ENCODE assay signal across 23 cellular contexts in genomic region chr9:21695443-21695842, GRCh38.
"Had no signal": no experiment of that assay in that cellular context is flagged by ENCODE, and none has a peak within 500 bp of the region (broad histone marks: within the 10 kb centered on the region; RNA-seq: fewer than 3 reads in every experiment).

No MANE protein-coding gene starts in this region.

- H3K9me3 ChIP-seq: colonic mucosa, gastrocnemius medialis had no signal

- H3K4me1 ChIP-seq: colonic mucosa, esophagus muscularis mucosa, gastrocnemius medialis, gastroesophageal sphincter, heart left ventricle, heart right ventricle had no signal

- H3K36me3 ChIP-seq: colonic mucosa, esophagus muscularis mucosa, esophagus squamous epithelium, gastrocnemius medialis, gastroesophageal sphincter, heart left ventricle, heart right ventricle had no signal

- H3K27me3 ChIP-seq: colonic mucosa, dorsolateral prefrontal cortex, esophagus muscularis mucosa, esophagus squamous epithelium, foreskin keratinocyte, gastrocnemius medialis had no signal

- DNase-seq: colonic mucosa; cortex of kidney; dermis blood vessel endothelial cell; dorsolateral prefrontal cortex; effector CD4-positive, alpha-beta T cell; effector CD8-positive, alpha-beta T cell; effector memory CD4-positive, alpha-beta T cell; effector memory CD8-positive, alpha-beta T cell; endodermal cell; erythroblast; esophagus squamous epithelium; foreskin fibroblast; foreskin keratinocyte; foreskin melanocyte; gastrocnemius medialis; glutamatergic neuron; head of caudate nucleus; heart right ventricle had no signal

- ATAC-seq: effector memory CD8-positive, alpha-beta T cell; foreskin keratinocyte; gastrocnemius medialis; gastroesophageal sphincter; heart left ventricle had no signal

- H3K27ac ChIP-seq: colonic mucosa, coronary artery, dorsolateral prefrontal cortex, epithelial cell of prostate, esophagus muscularis mucosa, esophagus squamous epithelium, foreskin keratinocyte, gastrocnemius medialis, gastroesophageal sphincter, heart left ventricle, heart right ventricle had no signal

- H3K4me3 ChIP-seq: colonic mucosa, coronary artery, dorsolateral prefrontal cortex, esophagus muscularis mucosa, esophagus squamous epithelium, gastrocnemius medialis, gastroesophageal sphincter, heart left ventricle, heart right ventricle had no signal
